Comparison of ENCODE assay signal across 10 cellular contexts in the genomic region with DNA sequence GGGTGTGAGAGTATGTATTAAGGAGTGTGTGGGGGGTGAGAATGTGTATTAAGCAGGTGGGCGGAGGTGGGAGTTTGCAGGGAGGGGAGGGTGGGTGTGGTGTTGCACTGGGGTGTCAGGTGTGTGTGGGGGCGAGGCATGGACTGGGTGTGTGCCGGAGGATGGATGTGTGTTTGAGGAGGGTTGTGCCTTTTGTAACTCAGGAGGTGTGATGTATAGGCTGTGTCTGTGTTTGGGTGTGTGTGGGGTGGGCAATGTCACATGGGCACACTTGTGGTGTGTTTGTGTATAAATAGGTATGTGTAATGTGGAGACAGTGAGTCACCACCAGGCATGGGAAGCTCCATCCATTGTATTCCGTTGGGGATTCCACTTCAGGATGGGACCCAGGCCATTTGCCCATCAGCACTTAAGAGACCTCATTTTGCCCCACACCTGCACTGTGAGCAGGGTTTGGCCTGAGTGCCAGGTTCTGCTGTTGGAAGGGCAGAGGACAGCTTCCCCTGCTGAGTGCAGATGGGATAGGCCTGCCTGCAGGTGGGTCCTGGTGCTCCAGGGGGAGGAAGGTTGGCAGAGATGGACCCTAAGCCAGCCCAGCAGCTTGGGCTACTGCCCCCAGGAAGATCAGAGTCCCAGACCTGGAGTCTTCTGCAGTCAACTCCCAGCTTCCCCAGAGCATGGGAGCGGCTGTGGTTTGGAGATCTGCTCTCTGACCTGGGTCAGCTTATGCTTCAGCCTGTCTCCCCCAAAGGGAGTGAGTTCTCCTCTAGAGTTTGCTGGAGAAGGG. TPM values are rescaled to one million over a fixed set of nuclear protein-coding genes. Genes with fewer than 3 reads are reported as not detected.
DNase-seq lines count a peak whose midpoint lies in the region; ATAC-seq and TF ChIP-seq lines count a peak whose summit lies in the region.
"Had no signal": no experiment of that assay in that cellular context is flagged by ENCODE, and none has a peak within 500 bp of the region (broad histone marks: within the 10 kb centered on the region; RNA-seq: fewer than 3 reads in every experiment).

No MANE protein-coding gene starts in this region.

- H3K27me3 ChIP-seq in H7 (ENCODE audit: control insufficient read depth, insufficient read depth, low read length) (peaks cover 16% of the 10 kb centered on the region), right cardiac atrium (ENCODE audit: control insufficient read depth, insufficient read depth) (no peaks in the 10 kb centered on the region), skeletal muscle tissue (ENCODE audit: control insufficient read depth in 3 of 3, insufficient read depth in 3 of 3, low read length in 3 of 3) (no peaks in the 10 kb centered on the region), SJCRH30 (no peaks in the 10 kb centered on the region; the same call in 1 of the 2 replicates)

- POLR2A ChIA-PET in WTC11 (lab: Charles Lee) = interaction anchor here (0.6 to 1.8 kb wide), 2 partner anchors 41 to 52 kb away, joined by 3 to 7 read pairs; no protein-coding TSS in a partner anchor

- intact Hi-C loops in right cardiac atrium (cut with DNase I) = loop anchor here in 1 of 4 donors (10.0 kb wide), 1 partner anchor 153 kb away; no protein-coding TSS in a partner anchor

- DNase-seq in H7 = peak; percentile 48
- DNase-seq in WTC11 (ENCODE audit: low spot score) = no peak
- DNase-seq in right cardiac atrium = peak; percentile 60 to 81 (median 63)
- DNase-seq in SJCRH30 = no peak
- no peak for DNase-seq in effector CD4-positive, alpha-beta T cell
- no peak for DNase-seq in NCI-H510A treated with DMSO at 0.1 percent for 48 hours (lab: John Stamatoyannopoulos, UW)

- 65% methylated on average over 5 of the region's 5 CpGs for whole genome bisulfite sequencing in right cardiac atrium

- CTCF ChIA-PET in WTC11 (lab: Charles Lee) = interaction anchor here (0.6 to 6.4 kb wide), 10 partner anchors 10 to 729 kb away, joined by 3 to 67 read pairs (median 7); no protein-coding TSS in a partner anchor

- H3K36me3 ChIP-seq in H7 (replicated peaks; ENCODE audit: control insufficient read depth, insufficient read depth, low read length) = no peaks in the 10 kb centered on the region
- H3K36me3 ChIP-seq in skeletal muscle tissue (ENCODE audit: control insufficient read depth in 3 of 3, insufficient read depth in 3 of 3, low read length in 3 of 3) = no peaks in the 10 kb centered on the region
- no peaks in the 10 kb centered on the region for H3K36me3 ChIP-seq in SJCRH30

- peak overlapping the region in 2 of 3 donors; percentile 12 to 54 for H3K9ac ChIP-seq in skeletal muscle tissue (ENCODE audit: low read depth in 1 of 3, low read length in 3 of 3)
- H3K9ac ChIP-seq: KMS-11 had no signal

- H3K4me3 ChIP-seq in H7 (ENCODE audit: insufficient read depth, low read depth, low read length) = peak overlapping the region; percentile 55
- peak overlapping the region; percentile 75 for H3K4me3 ChIP-seq in right cardiac atrium (ENCODE audit: low read length)
- H3K4me3 ChIP-seq in skeletal muscle tissue (ENCODE audit: low read length in 3 of 3) = peak overlapping the region in 2 of 3 donors; percentile 68 to 69
- no peak overlapping the region for H3K4me3 ChIP-seq in SJCRH30

- H3K36me3 Mint-ChIP-seq in WTC11 = no peaks in the 10 kb centered on the region

- H3K4me1 ChIP-seq in right cardiac atrium (ENCODE audit: control insufficient read depth, insufficient read depth, low read length) = peaks cover 24% of the 10 kb centered on the region
- peaks cover 15 to 35% (median 34%) of the 10 kb centered on the region in 3 donors for H3K4me1 ChIP-seq in skeletal muscle tissue (ENCODE audit: control insufficient read depth in 3 of 3, insufficient read depth in 3 of 3, low read length in 3 of 3)
- no peaks in the 10 kb centered on the region for H3K4me1 ChIP-seq in SJCRH30

- peak overlapping the region; percentile 71 for H3K4me3 Mint-ChIP-seq in WTC11
- H3K4me3 Mint-ChIP-seq: stimulated activated naive CD8-positive, alpha-beta T cell treated with anti-CD3 and anti-CD28 coated beads, Interleukin-15, Interleukin-2, amounts not matched to agents 100 ng/mL and 50 ng/mL, for 24 hours had no signal

- no peaks in the 10 kb centered on the region for H3K9me3 Mint-ChIP-seq in WTC11
- H3K9me3 Mint-ChIP-seq: stimulated activated naive CD8-positive, alpha-beta T cell treated with anti-CD3 and anti-CD28 coated beads, Interleukin-15, Interleukin-2, amounts not matched to agents 100 ng/mL and 50 ng/mL, for 24 hours had no signal

- ATAC-seq in WTC11 (no peak), right cardiac atrium (peak; percentile 31 to 60), HG02571 (IDR thresholded peaks at IDR 0.05; ENCODE audit: unreplicated experiment) (no peak)

- no peak for TF ChIP-seq CTCF in WTC11 (IDR thresholded peaks at IDR 0.05)

- peak overlapping the region; percentile 94 for H3K27ac ChIP-seq in right cardiac atrium (ENCODE audit: low read length)
- peak overlapping the region; percentile 40 for H3K27ac ChIP-seq in skeletal muscle tissue (ENCODE audit: low read depth, low read length)
- H3K27ac ChIP-seq in SJCRH30 = no peak overlapping the region
- H3K27ac ChIP-seq: KMS-11 had no signal

- 0 out of 2 replicates have a peak overlapping the region, but pooled peaks have one; percentile 33 for H3K27ac Mint-ChIP-seq in WTC11
- H3K27ac Mint-ChIP-seq: stimulated activated naive CD8-positive, alpha-beta T cell treated with anti-CD3 and anti-CD28 coated beads, Interleukin-15, Interleukin-2, amounts not matched to agents 100 ng/mL and 50 ng/mL, for 24 hours had no signal

- H3K27me3 Mint-ChIP-seq in WTC11 (ENCODE audit: low read depth) = peaks cover 14% of the 10 kb centered on the region

- H3K4me1 Mint-ChIP-seq in WTC11 = peaks cover 75% of the 10 kb centered on the region

- no peaks in the 10 kb centered on the region for H3K9me3 ChIP-seq in right cardiac atrium (ENCODE audit: control insufficient read depth, low read length)
- H3K9me3 ChIP-seq in skeletal muscle tissue (ENCODE audit: control insufficient read depth in 3 of 3, low read length in 3 of 3) = no peaks in the 10 kb centered on the region
- no peaks in the 10 kb centered on the region for H3K9me3 ChIP-seq in SJCRH30 (replicated peaks)

TF ChIP-seq in WTC11, 78 proteins besides CTCF, POLR2A, EP300 and RAD21 (continues in another document):
- TF ChIP-seq FOXP4 (CRISPR knock-in tag; IDR thresholded peaks at IDR 0.05) (no peak), ZNF423 (CRISPR knock-in tag; IDR thresholded peaks at IDR 0.05) (no peak), FOXJ3 (CRISPR knock-in tag; IDR thresholded peaks at IDR 0.05; ENCODE audit: borderline replicate concordance) (no peak), OVOL2 (CRISPR knock-in tag; IDR thresholded peaks at IDR 0.05; ENCODE audit: borderline replicate concordance) (no peak), NR2C2 (CRISPR knock-in tag; IDR thresholded peaks at IDR 0.05) (no peak)
- TF ChIP-seq, protein P1, sequence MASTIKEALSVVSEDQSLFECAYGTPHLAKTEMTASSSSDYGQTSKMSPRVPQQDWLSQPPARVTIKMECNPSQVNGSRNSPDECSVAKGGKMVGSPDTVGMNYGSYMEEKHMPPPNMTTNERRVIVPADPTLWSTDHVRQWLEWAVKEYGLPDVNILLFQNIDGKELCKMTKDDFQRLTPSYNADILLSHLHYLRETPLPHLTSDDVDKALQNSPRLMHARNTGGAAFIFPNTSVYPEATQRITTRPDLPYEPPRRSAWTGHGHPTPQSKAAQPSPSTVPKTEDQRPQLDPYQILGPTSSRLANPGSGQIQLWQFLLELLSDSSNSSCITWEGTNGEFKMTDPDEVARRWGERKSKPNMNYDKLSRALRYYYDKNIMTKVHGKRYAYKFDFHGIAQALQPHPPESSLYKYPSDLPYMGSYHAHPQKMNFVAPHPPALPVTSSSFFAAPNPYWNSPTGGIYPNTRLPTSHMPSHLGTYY (CRISPR knock-in tag; IDR thresholded peaks at IDR 0.05) = no peak
- TF ChIP-seq, protein P2, sequence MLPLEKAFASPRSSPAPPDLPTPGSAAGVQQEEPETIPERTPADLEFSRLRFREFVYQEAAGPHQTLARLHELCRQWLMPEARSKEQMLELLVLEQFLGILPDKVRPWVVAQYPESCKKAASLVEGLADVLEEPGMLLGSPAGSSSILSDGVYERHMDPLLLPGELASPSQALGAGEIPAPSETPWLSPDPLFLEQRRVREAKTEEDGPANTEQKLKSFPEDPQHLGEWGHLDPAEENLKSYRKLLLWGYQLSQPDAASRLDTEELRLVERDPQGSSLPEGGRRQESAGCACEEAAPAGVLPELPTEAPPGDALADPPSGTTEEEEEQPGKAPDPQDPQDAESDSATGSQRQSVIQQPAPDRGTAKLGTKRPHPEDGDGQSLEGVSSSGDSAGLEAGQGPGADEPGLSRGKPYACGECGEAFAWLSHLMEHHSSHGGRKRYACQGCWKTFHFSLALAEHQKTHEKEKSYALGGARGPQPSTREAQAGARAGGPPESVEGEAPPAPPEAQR (CRISPR knock-in tag; IDR thresholded peaks at IDR 0.05) = no peak

RNA-seq across cellular contexts. Expression of gene UNC5B, which starts 5.9 kb away (rescaled TPM):
- 34.7 and 40.2 TPM in 2 replicates for total RNA-seq in H7 (2014; rRNA removed; shearing (Covaris generic))
- total RNA-seq in WTC11 (2021) (31.2 to 49.6 TPM (median 31.6 TPM) in 3 replicates), right cardiac atrium (10 to 100 TPM; 17.0 to 26.6 (median 24.0) TPM), skeletal muscle tissue (6.3 TPM)
- 12.4 TPM for polyA plus RNA-seq in right cardiac atrium
- 3.4 and 3.6 TPM in 2 replicates for total RNA-seq in SJCRH30 (2014; rRNA removed; shearing (Covaris generic))

Comparison
In these comparisons a context has a peak if more than half of its experiments do, and no peak if none do; other contexts are left out.
1. DNase-seq: peak in H7 (single experiment) and right cardiac atrium (3 of 3); none in WTC11 (single experiment), SJCRH30 (0 of 2), effector CD4-positive, alpha-beta T cell (single experiment) and NCI-H510A treated with DMSO at 0.1 percent for 48 hours (single experiment).
2. ATAC-seq: peak in right cardiac atrium (2 of 2); none in WTC11 (single experiment) and HG02571 (single experiment).